ENCODE assay signal across 20 cellular contexts in the genomic region with DNA sequence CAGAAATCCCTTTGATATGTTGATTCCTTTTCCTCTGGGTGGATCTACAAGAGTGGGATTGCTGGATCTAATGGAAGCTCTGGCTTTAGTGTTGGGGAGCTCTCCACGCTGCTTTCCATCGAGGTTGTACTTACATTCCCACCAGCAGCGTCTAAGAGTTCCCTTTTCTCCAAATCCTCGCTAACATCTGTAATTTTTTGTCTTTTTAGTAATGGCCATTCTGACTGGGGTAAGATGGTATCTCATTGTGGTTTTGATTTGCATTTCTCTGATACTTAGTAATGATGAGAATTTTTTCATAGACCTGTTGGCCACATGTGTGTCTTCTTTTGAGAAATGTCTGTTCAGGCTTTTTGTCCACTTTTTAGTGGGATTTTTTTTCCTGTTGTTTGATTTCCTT.
A peak's percentile ranks its signal among the peaks of the same experiment; 100 is the strongest.
DNase-seq lines count a peak whose midpoint lies in the region; ATAC-seq and TF ChIP-seq lines count a peak whose summit lies in the region.
"Had no signal": no experiment of that assay in that cellular context is flagged by ENCODE, and none has a peak within 500 bp of the region (broad histone marks: within the 10 kb centered on the region; RNA-seq: fewer than 3 reads in every experiment).

No MANE protein-coding gene starts in this region.

- no peaks in the 10 kb centered on the region for H3K79me1 ChIP-seq in neuronal stem cell (ENCODE audit: low read depth, low read length)

- no peak overlapping the region for H2BK15ac ChIP-seq in neuronal stem cell (ENCODE audit: low read length)

- H2BK5ac ChIP-seq in neuronal stem cell (ENCODE audit: low read length): no peak overlapping the region

- ATAC-seq in GM18517 (IDR thresholded peaks at IDR 0.05; ENCODE audit: unreplicated experiment): no peak

- H3K14ac ChIP-seq in neuronal stem cell (ENCODE audit: low read length): no peak overlapping the region

- no peak overlapping the region for H3K4me2 ChIP-seq in neuronal stem cell (ENCODE audit: insufficient read depth, low read length, poor library complexity, severe bottlenecking)

- H4K8ac ChIP-seq in neuronal stem cell (ENCODE audit: low read depth, low read length): no peak overlapping the region

- no peak overlapping the region for H2BK12ac ChIP-seq in neuronal stem cell (ENCODE audit: low read length)

- no peak overlapping the region for H3K23ac ChIP-seq in neuronal stem cell (ENCODE audit: low read depth, low read length, poor library complexity)

- TF ChIP-seq CTCF in endodermal cell (conservative IDR thresholded peaks at IDR 0.05): no peak
- TF ChIP-seq CTCF in GM13977 (IDR thresholded peaks at IDR 0.05; ENCODE audit: extremely low read depth, insufficient read depth, missing control alignments): no peak

- no peak overlapping the region for H3K4me3 ChIP-seq in endodermal cell (ENCODE audit: low read length)
- no peak overlapping the region for H3K4me3 ChIP-seq in neuronal stem cell (ENCODE audit: low read length in 2 of 2)
- H3K4me3 ChIP-seq: HAP-1, SK-N-MC had no signal

- H3K27me3 ChIP-seq in endodermal cell (ENCODE audit: control insufficient read depth, insufficient read depth, low read length, poor library complexity, severe bottlenecking) (no peaks in the 10 kb centered on the region), neuronal stem cell (ENCODE audit: control insufficient read depth in 3 of 3, insufficient read depth in 3 of 3, low read depth in 1 of 3, low read length in 3 of 3) (no peaks in the 10 kb centered on the region)

- no peaks in the 10 kb centered on the region for H3K4me1 Mint-ChIP-seq in endodermal cell
- H3K4me1 Mint-ChIP-seq: IgD-negative memory B cell had no signal

- no peak overlapping the region for H3K27ac Mint-ChIP-seq in endodermal cell
- H3K27ac Mint-ChIP-seq: IgD-negative memory B cell had no signal

- no peak overlapping the region for H3K4ac ChIP-seq in neuronal stem cell (ENCODE audit: low read length)

- no peak overlapping the region for H3K18ac ChIP-seq in neuronal stem cell (ENCODE audit: low read length)

- 90 to 93% methylated on average over 2 to 4 of the region's 4 CpGs for WGBS in endodermal cell (ENCODE audit: insufficient coverage in 1 of 2, insufficient read length in 1 of 2), 2 experiments
- WGBS in neuronal stem cell (ENCODE audit: extremely low coverage in 2 of 2, insufficient read length in 2 of 2, insufficient replicate concordance in 1 of 2), 2 donors: no CpG with 5 or more reads among the region's 4 CpGs

- no peaks in the 10 kb centered on the region for H3K9me3 Mint-ChIP-seq in endodermal cell
- H3K9me3 Mint-ChIP-seq: IgD-negative memory B cell had no signal

- H2AK5ac ChIP-seq in neuronal stem cell (ENCODE audit: low read depth, low read length): no peak overlapping the region

- peak; percentile 63 for DNase-seq in EH (ENCODE audit: low read depth)
- DNase-seq in M059J (ENCODE audit: low read depth): peak; percentile 27
- DNase-seq in endodermal cell: no peak
- no peak for DNase-seq in neuronal stem cell (ENCODE audit: low spot score)
- DNase-seq in GM13977 (ENCODE audit: low spot score): no peak
- DNase-seq in activated naive CD4-positive, alpha-beta T cell treated with anti-CD3 and anti-CD28 coated beads, Interleukin-2, amount 50 U/mL, for 16 hours: no peak
- DNase-seq: C1 segment of cervical spinal cord, MM.1S, NCI-H1092, NCI-H1436 treated with DMSO at 0.1 percent for 48 hours, NCI-H2029, NCI-H2171, NCI-H446, NCI-H774, Right ventricle myocardium superior had no signal

- H3K27me3 Mint-ChIP-seq in endodermal cell (ENCODE audit: insufficient read depth): peaks cover 2% of the 10 kb centered on the region
- H3K27me3 Mint-ChIP-seq: IgD-negative memory B cell had no signal

- peak overlapping the region; percentile 90 for H2AFZ ChIP-seq in neuronal stem cell (ENCODE audit: low read length)

- no peaks in the 10 kb centered on the region for H3K36me3 ChIP-seq in endodermal cell (ENCODE audit: control insufficient read depth, insufficient read depth, low read length)
- H3K36me3 ChIP-seq in neuronal stem cell (replicated peaks in 1 of 2; ENCODE audit: control insufficient read depth in 2 of 2, insufficient read depth in 2 of 2, low read length in 2 of 2): no peaks in the 10 kb centered on the region
- H3K36me3 ChIP-seq: HAP-1 had no signal

- H2BK120ac ChIP-seq in neuronal stem cell (ENCODE audit: low read depth, low read length): no peak overlapping the region

- H3K9ac ChIP-seq in endodermal cell (ENCODE audit: extremely low read depth, low read length, poor library complexity, severe bottlenecking): no peak overlapping the region
- no peak overlapping the region for H3K9ac ChIP-seq in neuronal stem cell (ENCODE audit: low read depth, low read length, poor library complexity)

- no peak overlapping the region for H3K4me3 Mint-ChIP-seq in endodermal cell
- H3K4me3 Mint-ChIP-seq: IgD-negative memory B cell had no signal

- H4K91ac ChIP-seq in neuronal stem cell (ENCODE audit: low read depth, low read length, poor library complexity): no peak overlapping the region

- H3K9me3 ChIP-seq in endodermal cell (ENCODE audit: control insufficient read depth, low read length) (peaks cover 5% of the 10 kb centered on the region), neuronal stem cell (replicated peaks in 1 of 2; ENCODE audit: control insufficient read depth in 2 of 2, insufficient read depth in 1 of 2, low read depth in 1 of 2, low read length in 2 of 2) (no peaks in the 10 kb centered on the region)
- H3K9me3 ChIP-seq: HAP-1 had no signal

- in situ Hi-C loops in GM13977 (cut with MboI; ENCODE audit: low pct_unique_long_range_greater_than_20kb, low sequenced_read_pairs, unreplicated experiment): no loop called here

- H3K4me1 ChIP-seq in endodermal cell (ENCODE audit: control insufficient read depth, insufficient read depth, low read length): no peaks in the 10 kb centered on the region
- H3K4me1 ChIP-seq in neuronal stem cell (ENCODE audit: control insufficient read depth in 2 of 2, insufficient read depth in 1 of 2, low read depth in 1 of 2, low read length in 2 of 2): peaks cover 25 to 33% of the 10 kb centered on the region in 2 donors

- no peaks in the 10 kb centered on the region for H3K36me3 Mint-ChIP-seq in endodermal cell (ENCODE audit: low read depth)
- H3K36me3 Mint-ChIP-seq: IgD-negative memory B cell had no signal

- H3K27ac ChIP-seq in endodermal cell (ENCODE audit: low read depth, low read length): peak overlapping the region; percentile 53
- H3K27ac ChIP-seq in neuronal stem cell (replicated peaks; ENCODE audit: low read length): no peak overlapping the region
- H3K27ac ChIP-seq: HL-60, SK-N-MC had no signal

Comparison
In these comparisons a context has a peak if more than half of its experiments do, and no peak if none do; other contexts are left out.
1. DNase-seq: peak in EH (single experiment) and M059J (single experiment); none in endodermal cell (single experiment), neuronal stem cell (single experiment), GM13977 (single experiment) and activated naive CD4-positive, alpha-beta T cell treated with anti-CD3 and anti-CD28 coated beads, Interleukin-2, amount 50 U/mL, for 16 hours (single experiment).